ENCODE assay signal across 15 cellular contexts in genomic region chr7:104230606-104231005, GRCh38. TPM values are rescaled to one million over a fixed set of nuclear protein-coding genes. Genes with fewer than 3 reads are reported as not detected.
DNase-seq lines count a peak whose midpoint lies in the region; ATAC-seq and TF ChIP-seq lines count a peak whose summit lies in the region.
"Had no signal": no experiment of that assay in that cellular context is flagged by ENCODE, and none has a peak within 500 bp of the region (broad histone marks: within the 10 kb centered on the region; RNA-seq: fewer than 3 reads in every experiment).

No MANE protein-coding gene starts in this region.

- no peaks in the 10 kb centered on the region for H3K36me3 ChIP-seq in IMR-90 (ENCODE audit: control insufficient read depth, insufficient read depth, low read length)
- H3K36me3 ChIP-seq: neutrophil, right lobe of liver had no signal

- no peaks in the 10 kb centered on the region for H4K20me1 ChIP-seq in IMR-90 (ENCODE audit: insufficient read depth, low read length)

- no peak for TF ChIP-seq POLR2A in IMR-90 (IDR thresholded peaks at IDR 0.05; ENCODE audit: low read depth, low read length)

- no peak overlapping the region for H3K23ac ChIP-seq in IMR-90 (ENCODE audit: low read depth, low read length)

- DNase-seq in AG04450 (ENCODE audit: low read depth, low spot score) (peak; percentile 80), IMR-90 (peak; percentile 59), NCI-H446 treated with DMSO at 0.1 percent for 48 hours (lab: John Stamatoyannopoulos, UW) (peak; percentile 7), cardiac fibroblast (ENCODE audit: low read depth in 2 of 2) (peak; percentile 51 to 56), activated gamma-delta T cell (lab: John Stamatoyannopoulos, UW) (no peak)
- DNase-seq in activated T-cell treated with anti-CD3 and anti-CD28 coated beads, Interleukin-2, amount 50 U/mL, for 1 hour: no peak
- DNase-seq: activated naive CD8-positive, alpha-beta T cell treated with anti-CD3 and anti-CD28 coated beads for 36 hours; central memory CD4-positive, alpha-beta T cell; foreskin melanocyte; MM.1S; stimulated activated CD4-positive, alpha-beta T cell treated with anti-CD3 and anti-CD28 coated beads, Interleukin-1b, Interleukin-23, amount 100 ng/mL, for 48 hours had no signal

- WGBS in IMR-90 (ENCODE audit: extremely low coverage in 2 of 2, insufficient read length in 1 of 2), 2 experiments: 0% methylated on average over 1 of the region's 4 CpGs; no CpG with 5 or more reads in 1 of the 2 experiments

- no peak overlapping the region for H3K9ac ChIP-seq in IMR-90 (ENCODE audit: low read depth, low read length)

- in situ Hi-C loops in IMR-90 (cut with MboI; ENCODE audit: low sequenced_read_pairs): loop anchor here (10.0 kb wide), 1 partner anchor 614 kb away; no protein-coding TSS in a partner anchor

- H4K91ac ChIP-seq in IMR-90 (ENCODE audit: insufficient read depth, low read depth, low read length): no peak overlapping the region

- H3K9me1 ChIP-seq in IMR-90 (ENCODE audit: insufficient read depth, low read length): no peaks in the 10 kb centered on the region

- no peak overlapping the region for H2BK20ac ChIP-seq in IMR-90 (ENCODE audit: low read depth, low read length)

- no peak overlapping the region for H2BK5ac ChIP-seq in IMR-90 (ENCODE audit: low read depth, low read length, poor library complexity, severe bottlenecking)

- no peaks in the 10 kb centered on the region for H3K4me1 ChIP-seq in IMR-90 (ENCODE audit: control insufficient read depth, insufficient read depth, low read length)
- H3K4me1 ChIP-seq: right lobe of liver had no signal

- no TSS peak for BruUV-seq in IMR-90 (replicated peaks; lab: Mats Ljungman, UMichigan)

- POLR2A ChIA-PET in AG04450 (lab: Yijun Ruan, JAX): interaction anchor here (1.0 to 1.3 kb wide), 2 partner anchors 22 to 688 kb away, joined by 6 to 14 read pairs; partner anchors contain the start of gene ORC5
- POLR2A ChIA-PET in IMR-90 (lab: Charles Lee; ENCODE audit: unreplicated experiment): no interaction called here

- TF ChIP-seq RAD21 in IMR-90 (IDR thresholded peaks at IDR 0.05; ENCODE audit: low read length): no peak

- no peaks in the 10 kb centered on the region for H3K9me3 ChIP-seq in AG04450 (ENCODE audit: control insufficient read depth, insufficient read depth, low read length)
- no peaks in the 10 kb centered on the region for H3K9me3 ChIP-seq in IMR-90 (ENCODE audit: control insufficient read depth, insufficient read depth, low read length)
- H3K9me3 ChIP-seq: neutrophil, right lobe of liver had no signal

- H3K27ac ChIP-seq in AG04450 (ENCODE audit: low read depth, low read length): no peak overlapping the region
- H3K27ac ChIP-seq in IMR-90 (ENCODE audit: insufficient read depth, low read length): no peak overlapping the region
- H3K27ac ChIP-seq: neutrophil, right lobe of liver had no signal

- H2AFZ ChIP-seq in IMR-90 (replicated peaks; ENCODE audit: low read length, poor library complexity): no peak overlapping the region

- no peak overlapping the region for H4K5ac ChIP-seq in IMR-90 (ENCODE audit: low read depth, low read length)

- ATAC-seq in IMR-90 (ENCODE audit: low read depth) (no peak), GM18858 (IDR thresholded peaks at IDR 0.05; ENCODE audit: unreplicated experiment) (no peak), GM19455 (IDR thresholded peaks at IDR 0.05; ENCODE audit: unreplicated experiment) (no peak)

- H3K18ac ChIP-seq in IMR-90 (ENCODE audit: low read depth, low read length): no peak overlapping the region

- no peak overlapping the region for H3K14ac ChIP-seq in IMR-90 (replicated peaks; ENCODE audit: low read depth, low read length)

- H2BK15ac ChIP-seq in IMR-90 (ENCODE audit: low read depth, low read length): no peak overlapping the region

- H2AK9ac ChIP-seq in IMR-90 (replicated peaks; ENCODE audit: low read depth, low read length, poor library complexity): no peak overlapping the region

- no peak overlapping the region for H3K4ac ChIP-seq in IMR-90 (ENCODE audit: low read depth, low read length)

- H3K56ac ChIP-seq in IMR-90 (ENCODE audit: extremely low read depth, insufficient read depth, low read length): no peak overlapping the region

- dilution Hi-C loops in IMR-90 (cut with HindIII; ENCODE audit: low sequenced_read_pairs, unreplicated experiment): no loop called here

- H3K27me3 ChIP-seq in AG04450 (ENCODE audit: control insufficient read depth, insufficient read depth, low read length) (peaks cover 6% of the 10 kb centered on the region), IMR-90 (ENCODE audit: control insufficient read depth, insufficient read depth, low read length) (0 out of 2 replicates have a peak, but pooled peaks cover 2% of the 10 kb centered on the region)

- H3K4me2 ChIP-seq in IMR-90 (ENCODE audit: low read depth, low read length): no peak overlapping the region; the same call in 1 of the 2 replicates

- intact Hi-C loops in IMR-90 (cut with micrococcal nuclease): loop anchor here (1.0 to 5.0 kb wide), 3 partner anchors 37 to 687 kb away; no protein-coding TSS in a partner anchor

- no peak overlapping the region for H2BK120ac ChIP-seq in IMR-90 (ENCODE audit: low read depth, low read length)

- no peak overlapping the region for H2AK5ac ChIP-seq in IMR-90 (ENCODE audit: low read depth, low read length)

- H3K4me3 ChIP-seq in AG04450 (ENCODE audit: low read depth, low read length) (no peak overlapping the region; the same call in 1 of the 2 replicates), IMR-90 (ENCODE audit: insufficient read depth, low read depth, low read length) (no peak overlapping the region), cardiac fibroblast (replicated peaks in 1 of 2; ENCODE audit: low read depth in 2 of 2, low read length in 2 of 2) (no peak overlapping the region)
- H3K4me3 ChIP-seq: right lobe of liver had no signal

- TF ChIP-seq CTCF in AG04450 (IDR thresholded peaks at IDR 0.05; ENCODE audit: low read depth, low read length): no peak
- no peak for TF ChIP-seq CTCF in IMR-90 (conservative IDR thresholded peaks at IDR 0.05; ENCODE audit: low read depth, low read length)
- TF ChIP-seq CTCF in cardiac fibroblast (IDR thresholded peaks at IDR 0.05; ENCODE audit: low read depth, low read length): no peak

- H3K79me1 ChIP-seq in IMR-90 (ENCODE audit: low read depth in 1 of 2, low read length in 2 of 2): no peaks in the 10 kb centered on the region

- H4K8ac ChIP-seq in IMR-90 (ENCODE audit: low read depth in 2 of 2, low read length in 2 of 2): no peak overlapping the region

- CTCF ChIA-PET in AG04450 (lab: Charles Lee): interaction anchor here (0.8 to 4.4 kb wide), 15 partner anchors 9 to 695 kb away, joined by 3 to 150 read pairs (median 5); partner anchors contain the start of gene ORC5
- CTCF ChIA-PET in IMR-90 (lab: Yijun Ruan, JAX): interaction anchor here (1.2 to 1.7 kb wide), 4 partner anchors 9 to 39 kb away, joined by 3 to 6 read pairs (median 4); no protein-coding TSS in a partner anchor

TF ChIP-seq in IMR-90, 13 proteins besides CTCF, POLR2A, EP300 and RAD21:
- no peak for TF ChIP-seq MAFK (IDR thresholded peaks at IDR 0.05; ENCODE audit: low read depth, low read length)
- TF ChIP-seq NFE2L2 (IDR thresholded peaks at IDR 0.05; ENCODE audit: low read depth, low read length): no peak
- TF ChIP-seq USF2 (IDR thresholded peaks at IDR 0.05; ENCODE audit: low read depth, low read length): no peak
- TF ChIP-seq CHD1 (IDR thresholded peaks at IDR 0.05; ENCODE audit: low read depth, low read length): no peak
- no peak for TF ChIP-seq SMC3 (IDR thresholded peaks at IDR 0.05; ENCODE audit: low read depth, low read length)
- TF ChIP-seq ELK1 (IDR thresholded peaks at IDR 0.05; ENCODE audit: borderline replicate concordance, low read depth, low read length): no peak
- no peak for TF ChIP-seq FOS (IDR thresholded peaks at IDR 0.05; ENCODE audit: low read depth, low read length)

RNA-seq across cellular contexts. Expression of gene ORC5, which starts 22.8 kb away (rescaled TPM):
- polyA plus RNA-seq in AG04450 (2011; rRNA removed) (8.5 and 13.8 TPM in 2 replicates), IMR-90 (2012; rRNA removed) (6.5 and 7.9 TPM in 2 replicates)
- polyA minus RNA-seq in AG04450 (2011; rRNA and poly(A)+ RNA removed): 6.6 and 10.3 TPM in 2 replicates
- 18.8 and 27.8 TPM in 2 replicates for total RNA-seq in IMR-90 (2012; rRNA removed)
- polyA plus RNA-seq in IMR-90 (2012; cell fraction: cytosol; rRNA removed): 1.2 and 1.7 TPM in 2 replicates
- 0.65 and 2.9 TPM in 2 replicates for polyA plus RNA-seq in IMR-90 (2012; cell fraction: nucleus; rRNA removed; ENCODE audit: low replicate concordance)

Comparison
In these comparisons a context has a peak if more than half of its experiments do, and no peak if none do; other contexts are left out.
1. DNase-seq: peak in AG04450 (single experiment), IMR-90 (single experiment), NCI-H446 treated with DMSO at 0.1 percent for 48 hours (single experiment) and cardiac fibroblast (2 of 2); none in activated T-cell treated with anti-CD3 and anti-CD28 coated beads, Interleukin-2, amount 50 U/mL, for 1 hour (single experiment) and activated gamma-delta T cell (single experiment).